ENCODE assay signal across 1 cellular context in the genomic region with DNA sequence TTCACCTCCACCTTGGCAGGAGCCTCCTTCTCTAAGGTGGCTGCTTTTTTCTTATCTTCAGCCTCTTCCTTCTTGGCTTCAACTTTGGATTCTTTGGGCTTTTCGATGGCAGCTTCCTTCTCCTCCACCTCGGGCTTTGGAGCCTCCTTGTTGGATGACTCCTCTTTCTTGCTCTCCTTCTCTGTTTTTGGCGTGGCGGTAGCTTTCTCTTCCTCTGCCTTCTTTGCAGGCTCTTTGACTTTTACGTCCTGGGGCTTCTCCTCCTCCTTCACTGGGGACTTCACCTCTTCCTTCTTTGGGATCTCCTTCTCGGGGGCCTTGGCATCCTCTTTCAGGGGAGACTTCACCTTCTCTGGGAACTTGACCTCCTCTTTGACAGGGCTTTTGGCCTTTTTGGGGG.
TF ChIP-seq lines count a peak whose summit lies in the region.

No MANE protein-coding gene starts in this region.

TF ChIP-seq in GM12878, 131 proteins besides CTCF, POLR2A, EP300 and RAD21:
- TF ChIP-seq RFX5 (IDR thresholded peaks at IDR 0.05; ENCODE audit: low read depth, low read length) (no peak), TAF1 (IDR thresholded peaks at IDR 0.05; ENCODE audit: borderline replicate concordance, low read depth, low read length) (no peak), EGR1 (IDR thresholded peaks at IDR 0.05; ENCODE audit: borderline replicate concordance in 1 of 2, low read depth in 2 of 2, low read length in 2 of 2) (no peak), ZNF207 (IDR thresholded peaks at IDR 0.05; ENCODE audit: borderline replicate concordance) (no peak), RELA (IDR thresholded peaks at IDR 0.05; ENCODE audit: borderline replicate concordance, partially characterized antibody) (no peak)
